In genomic region chr21:43191971-43192370, GRCh38 we compare ENCODE assay signal across 33 cellular contexts. TPM values are rescaled to one million over a fixed set of nuclear protein-coding genes. Genes with fewer than 3 reads are reported as not detected.
"Had no signal": no experiment of that assay in that cellular context is flagged by ENCODE, and none has a peak within 500 bp of the region (broad histone marks: within the 10 kb centered on the region; RNA-seq: fewer than 3 reads in every experiment).

No MANE protein-coding gene starts in this region.

- H3K27ac Mint-ChIP-seq: activated naive CD4-positive, alpha-beta T cell treated with anti-CD3 and anti-CD28 coated beads for 36 hours; activated naive CD8-positive, alpha-beta T cell treated with anti-CD3 and anti-CD28 coated beads for 36 hours; activated T-helper 1 cell treated with anti-CD3 and anti-CD28 coated beads, Interleukin-12 subunit alpha, Interleukin-12 subunit beta, Interleukin-2, Interleukin-4 antibody, amounts not matched to agents 30 ng/mL and 10 ng/mL and 1 ng/mL, durations not matched to agents 14 hours and 24 hours and 36 hours; mesothelial cell of epicardium; nephron progenitor cell; progenitor cell of endocrine pancreas had no signal

- H3K9me3 ChIP-seq: adrenal gland, esophagus muscularis mucosa, heart left ventricle, left ventricle myocardium inferior, ovary, suprapubic skin, transverse colon had no signal

- H3K36me3 ChIP-seq: adrenal gland, brain microvascular endothelial cell, esophagus muscularis mucosa, heart left ventricle, left ventricle myocardium inferior, ovary, suprapubic skin, transverse colon had no signal

- H3K9me3 Mint-ChIP-seq: activated naive CD4-positive, alpha-beta T cell treated with anti-CD3 and anti-CD28 coated beads for 36 hours; activated naive CD8-positive, alpha-beta T cell treated with anti-CD3 and anti-CD28 coated beads for 36 hours; activated T-helper 1 cell treated with anti-CD3 and anti-CD28 coated beads, Interleukin-12 subunit alpha, Interleukin-12 subunit beta, Interleukin-2, Interleukin-4 antibody, amounts not matched to agents 30 ng/mL and 10 ng/mL and 1 ng/mL, durations not matched to agents 14 hours and 24 hours and 36 hours; mesothelial cell of epicardium had no signal

- DNase-seq: activated CD4-positive, alpha-beta T cell treated with anti-CD3 and anti-CD28 coated beads for 4 hours; activated CD4-positive, alpha-beta T cell treated with anti-CD3 and anti-CD28 coated beads, Interleukin-2, amount 50 U/mL, for 4 hours; activated naive CD4-positive, alpha-beta T cell treated with anti-CD3 and anti-CD28 coated beads for 36 hours; activated naive CD8-positive, alpha-beta T cell treated with anti-CD3 and anti-CD28 coated beads for 36 hours; activated T-cell treated with anti-CD3 and anti-CD28 coated beads, Interleukin-2, amount 50 U/mL, for 1 hour; brain microvascular endothelial cell; cortex of kidney; foreskin keratinocyte; hypothalamus; left ventricle myocardium inferior; mammary epithelial cell; naive B cell; nephron progenitor cell; stimulated activated CD4-positive, alpha-beta T cell treated with anti-CD3 and anti-CD28 coated beads, Interleukin-1b, Interleukin-23, amount 100 ng/mL, for 48 hours; stimulated activated CD4-positive, alpha-beta T cell treated with anti-CD3 and anti-CD28 coated beads, Interleukin-4, amount 100 ng/mL, for 4 hours; stimulated activated naive CD4-positive, alpha-beta T cell; T-helper 9 cell; transverse colon had no signal

- H3K4me3 ChIP-seq: adrenal gland, esophagus muscularis mucosa, heart left ventricle, left ventricle myocardium inferior, ovary, smooth muscle cell, suprapubic skin, transverse colon had no signal

- H3K27me3 ChIP-seq: adrenal gland, brain microvascular endothelial cell, foreskin keratinocyte, heart left ventricle, ovary, suprapubic skin, transverse colon had no signal

- H3K4me1 ChIP-seq: adrenal gland had no signal

- H3K4me2 ChIP-seq: smooth muscle cell had no signal

- H3K36me3 Mint-ChIP-seq: mesothelial cell of epicardium had no signal

- H3K4me3 Mint-ChIP-seq: activated naive CD4-positive, alpha-beta T cell treated with anti-CD3 and anti-CD28 coated beads for 36 hours; activated naive CD8-positive, alpha-beta T cell treated with anti-CD3 and anti-CD28 coated beads for 36 hours; activated T-helper 1 cell treated with anti-CD3 and anti-CD28 coated beads, Interleukin-12 subunit alpha, Interleukin-12 subunit beta, Interleukin-2, Interleukin-4 antibody, amounts not matched to agents 30 ng/mL and 10 ng/mL and 1 ng/mL, durations not matched to agents 14 hours and 24 hours and 36 hours; mesothelial cell of epicardium; nephron progenitor cell had no signal

- ATAC-seq: foreskin keratinocyte, heart left ventricle had no signal

- H3K27ac ChIP-seq: adrenal gland, brain microvascular endothelial cell, esophagus muscularis mucosa, foreskin keratinocyte, heart left ventricle, left ventricle myocardium inferior, ovary, suprapubic skin, transverse colon, VCaP had no signal

RNA-seq across cellular contexts. Expression of gene CRYAA, which starts 23.2 kb away (rescaled TPM):
- total RNA-seq: activated naive CD4-positive, alpha-beta T cell treated with anti-CD3 and anti-CD28 coated beads for 36 hours; activated naive CD8-positive, alpha-beta T cell treated with anti-CD3 and anti-CD28 coated beads for 36 hours; activated T-helper 1 cell treated with anti-CD3 and anti-CD28 coated beads, Interleukin-12 subunit alpha, Interleukin-12 subunit beta, Interleukin-2, Interleukin-4 antibody, amounts not matched to agents 30 ng/mL and 10 ng/mL and 1 ng/mL, durations not matched to agents 14 hours and 24 hours and 36 hours; adrenal gland; aorta; cardiac septum; cerebellum; esophagus muscularis mucosa; foreskin keratinocyte; heart left ventricle; left ventricle myocardium inferior; mammary epithelial cell; mesothelial cell of epicardium; ovary; progenitor cell of endocrine pancreas; renal cortical epithelial cell; smooth muscle cell; suprapubic skin; T-helper 1 cell treated with Interleukin-12 subunit alpha and Interleukin-12 subunit beta and Interleukin-4 antibody, amounts not matched to agents 30 ng/mL and 1 ng/mL, for 36 hours; transverse colon had no signal
- polyA plus RNA-seq: adrenal gland, aorta, foreskin keratinocyte, heart left ventricle, mammary epithelial cell, ovary, smooth muscle cell had no signal
